Comparison of ENCODE assay signal across 15 cellular contexts in the genomic region with DNA sequence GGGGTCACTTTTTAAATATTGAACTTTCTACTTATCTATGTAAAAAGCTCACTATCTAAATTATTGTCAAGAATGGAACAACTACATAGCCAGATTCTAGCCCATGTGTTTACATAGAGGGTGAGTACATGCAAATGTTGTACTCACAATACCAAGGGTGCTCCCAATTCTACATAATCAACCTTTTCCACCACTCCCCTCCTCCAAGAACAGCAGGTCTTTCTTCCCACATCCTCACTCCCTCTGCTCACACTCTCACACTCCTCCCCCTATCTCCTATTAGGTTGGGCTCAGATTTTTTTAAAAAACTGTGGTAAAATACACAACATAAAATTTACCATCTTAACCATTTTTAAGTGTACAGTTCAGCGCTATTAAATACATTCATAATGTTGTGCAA.
A peak's percentile ranks its signal among the peaks of the same experiment; 100 is the strongest.
DNase-seq lines count a peak whose midpoint lies in the region; ATAC-seq, FAIRE-seq and TF ChIP-seq lines count a peak whose summit lies in the region.
"Had no signal": no experiment of that assay in that cellular context is flagged by ENCODE, and none has a peak within 500 bp of the region (broad histone marks: within the 10 kb centered on the region; RNA-seq: fewer than 3 reads in every experiment).

No MANE protein-coding gene starts in this region.

- H3K4me3 ChIP-seq in GM23338 (no peak overlapping the region), smooth muscle cell (no peak overlapping the region), mesendoderm (ENCODE audit: low read length) (no peak overlapping the region)
- H3K4me3 ChIP-seq: BLaER1 treated with 17β-estradiol and CSF1 and Interleukin-3, amounts not matched to agents 10 nM and 100 nM; GM12878 had no signal

- H3K4me3 Mint-ChIP-seq in GM23338, result no peak overlapping the region
- H3K4me3 Mint-ChIP-seq in WTC11, result no peak overlapping the region
- H3K4me3 Mint-ChIP-seq: B cell; CD8-positive, alpha-beta T cell had no signal

- H3K36me3 Mint-ChIP-seq in GM23338 (ENCODE audit: low read depth), result peaks cover 4% of the 10 kb centered on the region; the same call in 1 of the 3 replicates
- peaks cover 14% of the 10 kb centered on the region for H3K36me3 Mint-ChIP-seq in WTC11

- H3K27ac Mint-ChIP-seq in GM23338, result no peak overlapping the region
- H3K27ac Mint-ChIP-seq in WTC11, result no peak overlapping the region; the same call in 1 of the 2 replicates
- H3K27ac Mint-ChIP-seq: B cell; CD8-positive, alpha-beta T cell had no signal

- H3F3A ChIP-seq in GM23338 (replicated peaks; ENCODE audit: low read depth) (no peaks in the 10 kb centered on the region), smooth muscle cell (ENCODE audit: low read depth) (peaks cover 8% of the 10 kb centered on the region)

- no peaks in the 10 kb centered on the region for H3K9me2 ChIP-seq in GM23338 (ENCODE audit: insufficient read depth)

- H3K79me1 ChIP-seq in mesendoderm (ENCODE audit: low read length), result no peaks in the 10 kb centered on the region

- H3K9me3 ChIP-seq in smooth muscle cell (replicated peaks; ENCODE audit: low read depth), result no peaks in the 10 kb centered on the region

- H2AK5ac ChIP-seq in mesendoderm (ENCODE audit: low read length), result no peak overlapping the region

- H3K27me3 ChIP-seq in GM23338 (ENCODE audit: insufficient read depth), result no peaks in the 10 kb centered on the region
- no peaks in the 10 kb centered on the region for H3K27me3 ChIP-seq in smooth muscle cell (ENCODE audit: low read depth)
- H3K27me3 ChIP-seq in mesendoderm (ENCODE audit: insufficient read depth, low read length, poor library complexity), result no peaks in the 10 kb centered on the region
- H3K27me3 ChIP-seq: BLaER1 treated with 17β-estradiol and CSF1 and Interleukin-3, amounts not matched to agents 10 nM and 100 nM had no signal

- no peak overlapping the region for H3K23ac ChIP-seq in mesendoderm (ENCODE audit: low read length)

- no peak overlapping the region for H2BK5ac ChIP-seq in mesendoderm (ENCODE audit: low read length)

- FAIRE-seq in HTR-8/SVneo (lab: Jason Lieb, UNC), result peak; percentile 13
- FAIRE-seq: GM12878 had no signal

- CTCF ChIA-PET in WTC11 (lab: Charles Lee), result no interaction called here

- no peak overlapping the region for H2AFZ ChIP-seq in GM23338
- no peak overlapping the region for H2AFZ ChIP-seq in smooth muscle cell (ENCODE audit: low read depth)

- no peaks in the 10 kb centered on the region for H3K36me3 ChIP-seq in GM23338 (ENCODE audit: insufficient read depth)
- H3K36me3 ChIP-seq in smooth muscle cell (ENCODE audit: low read depth), result no peaks in the 10 kb centered on the region
- H3K36me3 ChIP-seq in mesendoderm (ENCODE audit: control insufficient read depth, insufficient read depth, low read length), result no peaks in the 10 kb centered on the region

- no peak overlapping the region for H3K27ac ChIP-seq in GM23338 (ENCODE audit: low read depth)
- peak overlapping the region; percentile 70 for H3K27ac ChIP-seq in smooth muscle cell (ENCODE audit: low read depth)
- no peak overlapping the region for H3K27ac ChIP-seq in mesendoderm (ENCODE audit: low read depth, low read length)
- H3K27ac ChIP-seq: BLaER1 treated with 17β-estradiol and CSF1 and Interleukin-3, amounts not matched to agents 10 nM and 100 nM had no signal

- ATAC-seq in GM23338 (peak; percentile 70), WTC11 (peak; percentile 72)
- ATAC-seq: CD8-positive, alpha-beta T cell; GM12878 had no signal

- POLR2A ChIA-PET in WTC11 (lab: Charles Lee), result no interaction called here

- H2BK15ac ChIP-seq in mesendoderm (replicated peaks; ENCODE audit: low read depth), result no peak overlapping the region

- H3K79me2 ChIP-seq in GM23338 (replicated peaks; ENCODE audit: insufficient read depth) (no peaks in the 10 kb centered on the region), smooth muscle cell (ENCODE audit: low read depth) (no peaks in the 10 kb centered on the region), mesendoderm (ENCODE audit: control insufficient read depth, insufficient read depth, low read length) (no peaks in the 10 kb centered on the region)

- H3K56ac ChIP-seq in mesendoderm (ENCODE audit: low read length), result no peak overlapping the region

- H3K4me1 Mint-ChIP-seq in GM23338 (peaks cover 31% of the 10 kb centered on the region), WTC11 (peaks cover 36% of the 10 kb centered on the region)
- H3K4me1 Mint-ChIP-seq: B cell had no signal

- H3K4ac ChIP-seq in mesendoderm (ENCODE audit: low read depth, low read length), result no peak overlapping the region

- H3K27me3 Mint-ChIP-seq in GM23338 (ENCODE audit: insufficient read depth, low read depth, poor library complexity) (peaks cover 4% of the 10 kb centered on the region), WTC11 (ENCODE audit: low read depth) (no peaks in the 10 kb centered on the region)
- H3K27me3 Mint-ChIP-seq: B cell had no signal

- DNase-seq in GM23338 (ENCODE audit: low spot score) (peak; percentile 14), HTR-8/SVneo (ENCODE audit: insufficient read length, low spot score) (no peak), WTC11 (ENCODE audit: low spot score) (no peak), smooth muscle cell (lab: John Stamatoyannopoulos, UW; ENCODE audit: unreplicated experiment) (no peak), mesendoderm (no peak), NK-92 (lab: John Stamatoyannopoulos, UW; ENCODE audit: unreplicated experiment) (no peak), epidermal melanocyte (ENCODE audit: insufficient read length, low spot score) (no peak)
- DNase-seq: Calu3; CD8-positive, alpha-beta T cell; DND-41; EL; HCEC 1CT had no signal

- no peak overlapping the region for H2BK120ac ChIP-seq in mesendoderm (ENCODE audit: low read depth, low read length)

- H4K5ac ChIP-seq in mesendoderm (ENCODE audit: low read length), result no peak overlapping the region

- no peaks in the 10 kb centered on the region for H4K20me1 ChIP-seq in GM23338 (replicated peaks; ENCODE audit: insufficient read depth)
- H4K20me1 ChIP-seq in smooth muscle cell (ENCODE audit: low read depth), result peaks cover 6% of the 10 kb centered on the region
- H4K20me1 ChIP-seq: BLaER1 treated with 17β-estradiol and CSF1 and Interleukin-3, amounts not matched to agents 10 nM and 100 nM had no signal

- H3K4me1 ChIP-seq in GM23338 (ENCODE audit: insufficient read depth) (peaks cover 21% of the 10 kb centered on the region), smooth muscle cell (ENCODE audit: low read depth) (peaks cover 11% of the 10 kb centered on the region), mesendoderm (ENCODE audit: control insufficient read depth, low read depth, low read length) (no peaks in the 10 kb centered on the region)
- H3K4me1 ChIP-seq: BLaER1 treated with 17β-estradiol and CSF1 and Interleukin-3, amounts not matched to agents 10 nM and 100 nM had no signal

- no peak overlapping the region for H4K8ac ChIP-seq in mesendoderm (ENCODE audit: low read depth, low read length)

- H3K9ac ChIP-seq in smooth muscle cell (ENCODE audit: low read depth) (no peak overlapping the region), mesendoderm (ENCODE audit: low read length) (no peak overlapping the region)
- H3K9ac ChIP-seq: BLaER1 treated with 17β-estradiol and CSF1 and Interleukin-3, amounts not matched to agents 10 nM and 100 nM had no signal

- TF ChIP-seq CTCF in GM23338 (conservative IDR thresholded peaks at IDR 0.05; ENCODE audit: low read depth in 2 of 2) (no peak), WTC11 (IDR thresholded peaks at IDR 0.05) (no peak), smooth muscle cell (IDR thresholded peaks at IDR 0.05; ENCODE audit: borderline replicate concordance, insufficient read depth, poor library complexity, severe bottlenecking) (no peak)

- H3K4me2 ChIP-seq in GM23338 (no peak overlapping the region), smooth muscle cell (no peak overlapping the region), mesendoderm (ENCODE audit: low read length) (no peak overlapping the region)
- H3K4me2 ChIP-seq: BLaER1 treated with 17β-estradiol and CSF1 and Interleukin-3, amounts not matched to agents 10 nM and 100 nM had no signal

- no peak overlapping the region for H3K18ac ChIP-seq in mesendoderm (ENCODE audit: low read length)

- 95% methylated on average over 1 of the region's 1 CpG for WGBS in smooth muscle cell (ENCODE audit: low lambda C conversion rate)
- no CpG with 5 or more reads among the region's 1 CpG for WGBS in mesendoderm (ENCODE audit: extremely low coverage, insufficient coverage, low lambda C conversion rate)

- H3K9me3 Mint-ChIP-seq in GM23338 (peaks cover 7% of the 10 kb centered on the region; the same call in 1 of the 3 replicates), WTC11 (peaks cover 12% of the 10 kb centered on the region)

TF ChIP-seq in WTC11, 78 proteins besides CTCF, POLR2A, EP300 and RAD21 (continues in another document):
- TF ChIP-seq ZNF121 (CRISPR knock-in tag; IDR thresholded peaks at IDR 0.05) (no peak), RELA (CRISPR knock-in tag; IDR thresholded peaks at IDR 0.05; ENCODE audit: borderline replicate concordance) (no peak), CREB1 (CRISPR knock-in tag; IDR thresholded peaks at IDR 0.05) (no peak)
- TF ChIP-seq, protein P1, sequence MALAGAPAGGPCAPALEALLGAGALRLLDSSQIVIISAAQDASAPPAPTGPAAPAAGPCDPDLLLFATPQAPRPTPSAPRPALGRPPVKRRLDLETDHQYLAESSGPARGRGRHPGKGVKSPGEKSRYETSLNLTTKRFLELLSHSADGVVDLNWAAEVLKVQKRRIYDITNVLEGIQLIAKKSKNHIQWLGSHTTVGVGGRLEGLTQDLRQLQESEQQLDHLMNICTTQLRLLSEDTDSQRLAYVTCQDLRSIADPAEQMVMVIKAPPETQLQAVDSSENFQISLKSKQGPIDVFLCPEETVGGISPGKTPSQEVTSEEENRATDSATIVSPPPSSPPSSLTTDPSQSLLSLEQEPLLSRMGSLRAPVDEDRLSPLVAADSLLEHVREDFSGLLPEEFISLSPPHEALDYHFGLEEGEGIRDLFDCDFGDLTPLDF (CRISPR knock-in tag; IDR thresholded peaks at IDR 0.05), result no peak
- TF ChIP-seq, protein P2, sequence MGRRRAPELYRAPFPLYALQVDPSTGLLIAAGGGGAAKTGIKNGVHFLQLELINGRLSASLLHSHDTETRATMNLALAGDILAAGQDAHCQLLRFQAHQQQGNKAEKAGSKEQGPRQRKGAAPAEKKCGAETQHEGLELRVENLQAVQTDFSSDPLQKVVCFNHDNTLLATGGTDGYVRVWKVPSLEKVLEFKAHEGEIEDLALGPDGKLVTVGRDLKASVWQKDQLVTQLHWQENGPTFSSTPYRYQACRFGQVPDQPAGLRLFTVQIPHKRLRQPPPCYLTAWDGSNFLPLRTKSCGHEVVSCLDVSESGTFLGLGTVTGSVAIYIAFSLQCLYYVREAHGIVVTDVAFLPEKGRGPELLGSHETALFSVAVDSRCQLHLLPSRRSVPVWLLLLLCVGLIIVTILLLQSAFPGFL (CRISPR knock-in tag; IDR thresholded peaks at IDR 0.05; ENCODE audit: borderline replicate concordance), result no peak
